8 cellular contexts compared by ENCODE assay signal in genomic region chr3:111676177-111677021, GRCh38. TPM values are rescaled to one million over a fixed set of nuclear protein-coding genes. Genes with fewer than 3 reads are reported as not detected.
DNase-seq lines count a peak whose midpoint lies in the region; ATAC-seq and TF ChIP-seq lines count a peak whose summit lies in the region.
"Had no signal": no experiment of that assay in that cellular context is flagged by ENCODE, and none has a peak within 500 bp of the region (broad histone marks: within the 10 kb centered on the region; RNA-seq: fewer than 3 reads in every experiment).

No MANE protein-coding gene starts in this region.

- H3K9me3 ChIP-seq in prostate gland (no peaks in the 10 kb centered on the region), heart right ventricle (no peaks in the 10 kb centered on the region)

- peak; percentile 48 for DNase-seq in NCI-H2029 treated with DMSO at 0.1 percent for 48 hours (lab: John Stamatoyannopoulos, UW)
- DNase-seq in cerebellar cortex (ENCODE audit: low spot score), result peak; percentile 41
- peak; percentile 15 for DNase-seq in prostate gland (ENCODE audit: low spot score)
- DNase-seq in caudate nucleus (lab: John Stamatoyannopoulos, UW), result no peak
- DNase-seq in germinal center (ENCODE audit: low spot score), result no peak
- no peak for DNase-seq in heart right ventricle

- intact Hi-C loops in prostate gland (cut with DNase I), result no loop called here
- intact Hi-C loops in heart right ventricle (cut with DNase I), result no loop called here

- no peak for TF ChIP-seq POLR2A in prostate gland (IDR thresholded peaks at IDR 0.05)

- WGBS in prostate gland, result 26% methylated on average over 8 of the region's 8 CpGs
- 59 to 66% methylated on average over 8 of the region's 8 CpGs for WGBS in heart right ventricle, 2 donors

- no peaks in the 10 kb centered on the region for H3K4me1 ChIP-seq in prostate gland (replicated peaks)
- peaks cover 0 to 32% (median 20%) of the 10 kb centered on the region in 9 donors for H3K4me1 ChIP-seq in heart right ventricle

- TF ChIP-seq CTCF in prostate gland (IDR thresholded peaks at IDR 0.05) (no peak), heart right ventricle (IDR thresholded peaks at IDR 0.05) (no peak)

- ATAC-seq in GM21423 (IDR thresholded peaks at IDR 0.05; ENCODE audit: unreplicated experiment) (peak; percentile 16), heart right ventricle (no peak)

- no peak overlapping the region for H3K4me3 ChIP-seq in prostate gland
- H3K4me3 ChIP-seq in heart right ventricle, result peak overlapping the region in 1 of 10 donors; percentile 60
- H3K4me3 ChIP-seq: SK-N-MC had no signal

- H3K27me3 ChIP-seq in prostate gland (replicated peaks; ENCODE audit: insufficient read depth) (no peaks in the 10 kb centered on the region), heart right ventricle (no peaks in the 10 kb centered on the region)

- H3K36me3 ChIP-seq in prostate gland (no peaks in the 10 kb centered on the region), heart right ventricle (no peaks in the 10 kb centered on the region)

- H3K27ac ChIP-seq in prostate gland (no peak overlapping the region), caudate nucleus (ENCODE audit: low read depth, low read length) (no peak overlapping the region), heart right ventricle (peak overlapping the region in 2 of 10 donors; percentile 0 to 33)
- H3K27ac ChIP-seq: SK-N-MC had no signal

RNA-seq across cellular contexts. Expression of gene PLCXD2, which starts 1.9 kb away (rescaled TPM):
- total RNA-seq in prostate gland (1 to 10 TPM; 1.0 to 3.1 TPM), heart right ventricle (10 to 100 TPM in 2 of 10 donors, 1 to 10 TPM in 7, under 1 TPM in 1; 0.96 to 19.7 (median 3.2) TPM)
- 1 to 10 TPM; 2.4 to 3.6 TPM for polyA plus RNA-seq in heart right ventricle

Comparison
In these comparisons a context has a peak if more than half of its experiments do, and no peak if none do; other contexts are left out.
1. DNase-seq: peak in NCI-H2029 treated with DMSO at 0.1 percent for 48 hours (single experiment), cerebellar cortex (single experiment) and prostate gland (single experiment); none in caudate nucleus (0 of 61), germinal center (single experiment) and heart right ventricle (0 of 2).